8 cellular contexts compared by ENCODE assay signal in the genomic region with DNA sequence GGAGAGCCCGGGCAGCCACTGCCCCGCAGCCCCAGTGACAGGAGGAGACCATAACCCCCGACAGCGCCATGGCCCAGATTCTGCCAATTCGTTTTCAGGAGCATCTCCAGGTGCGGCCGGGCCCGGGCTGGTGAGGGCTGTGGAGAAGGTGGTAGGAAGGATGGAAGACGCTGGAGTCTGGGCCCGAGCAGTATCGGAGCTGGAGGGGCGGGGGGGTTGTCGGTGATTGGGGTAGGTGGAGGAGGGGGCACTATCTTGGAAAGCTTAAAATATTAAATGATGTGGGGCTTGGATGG. TPM values are rescaled to one million over a fixed set of nuclear protein-coding genes. Genes with fewer than 3 reads are reported as not detected.
A peak's percentile ranks its signal among the peaks of the same experiment; 100 is the strongest.
DNase-seq lines count a peak whose midpoint lies in the region; TF ChIP-seq lines count a peak whose summit lies in the region.

No MANE protein-coding gene starts in this region.

- H3K18ac ChIP-seq in trophoblast cell (ENCODE audit: low read length) = peak overlapping the region; percentile 100

- peak overlapping the region; percentile 69 for H2BK12ac ChIP-seq in trophoblast cell (ENCODE audit: low read length)

- POLR2A ChIA-PET in OCI-LY7 (lab: Charles Lee) = interaction anchor here (1.9 to 2.8 kb wide), 2 partner anchors 22 to 43 kb away, joined by 4 to 23 read pairs; no protein-coding TSS in a partner anchor
- POLR2A ChIA-PET in HEK293T (lab: Yijun Ruan, JAX) = interaction anchor here (0.6 to 3.8 kb wide), 16 partner anchors 9 to 400 kb away, joined by 3 to 22 read pairs (median 6); a partner anchor contains a TSS

- peak overlapping the region; percentile 100 for H4K12ac ChIP-seq in trophoblast cell (ENCODE audit: low read depth, low read length)

- no peaks in the 10 kb centered on the region for H3K9me2 ChIP-seq in OCI-LY7 (ENCODE audit: insufficient read depth, low read length)

- no peak for TF ChIP-seq CTCF in GM12864 (IDR thresholded peaks at IDR 0.05; ENCODE audit: low read depth, low read length, missing control alignments)
- TF ChIP-seq CTCF in OCI-LY7 (conservative IDR thresholded peaks at IDR 0.05; ENCODE audit: low read length) = no peak
- no peak for TF ChIP-seq CTCF in epithelial cell of proximal tubule (conservative IDR thresholded peaks at IDR 0.05; ENCODE audit: low read depth, low read length)

- H3K79me2 ChIP-seq in OCI-LY7 (ENCODE audit: insufficient read depth, low read depth, low read length) (peaks cover 73% of the 10 kb centered on the region), trophoblast cell (ENCODE audit: control insufficient read depth, insufficient read depth, low read length, poor library complexity) (peaks cover 23% of the 10 kb centered on the region)

- H2AFZ ChIP-seq in OCI-LY7 (ENCODE audit: low read length) (peak overlapping the region; percentile 46; the same call in 1 of the 2 replicates), trophoblast cell (ENCODE audit: insufficient read depth, low read length, poor library complexity) (peak overlapping the region; percentile 94)

- H3K9me3 ChIP-seq in OCI-LY7 (ENCODE audit: low read length) (no peaks in the 10 kb centered on the region), trophoblast cell (ENCODE audit: insufficient read depth, low read depth, low read length) (no peaks in the 10 kb centered on the region)

- H3K4ac ChIP-seq in trophoblast cell (ENCODE audit: low read depth, low read length) = peak overlapping the region; percentile 100

- H3K4me1 ChIP-seq in OCI-LY7 (ENCODE audit: insufficient read depth, low read length, poor library complexity, severe bottlenecking) (peaks cover 48% of the 10 kb centered on the region), trophoblast cell (ENCODE audit: control insufficient read depth in 1 of 2, insufficient read depth in 2 of 2, low read length in 2 of 2) (peaks cover 3% of the 10 kb centered on the region in 2 experiments)

- peaks cover 19% of the 10 kb centered on the region for H3K79me1 ChIP-seq in trophoblast cell (ENCODE audit: low read length)

- peak overlapping the region; percentile 100 for H2BK120ac ChIP-seq in trophoblast cell (ENCODE audit: insufficient read depth, low read length, poor library complexity)

- peak overlapping the region; percentile 91 for H3K4me2 ChIP-seq in OCI-LY7 (ENCODE audit: low read length)
- peak overlapping the region; percentile 74 for H3K4me2 ChIP-seq in trophoblast cell (ENCODE audit: low read length)

- peaks cover 27% of the 10 kb centered on the region for H3K36me3 ChIP-seq in OCI-LY7 (ENCODE audit: insufficient read depth, low read length)
- H3K36me3 ChIP-seq in trophoblast cell (ENCODE audit: control insufficient read depth in 1 of 2, insufficient read depth in 2 of 2, low read length in 2 of 2) = peaks cover 0 to 3% of the 10 kb centered on the region in 2 experiments

- H2AK5ac ChIP-seq in trophoblast cell (ENCODE audit: low read length) = peak overlapping the region; percentile 100

- H3K23ac ChIP-seq in trophoblast cell (ENCODE audit: low read length) = no peak overlapping the region

- peak overlapping the region; percentile 92 for H3K9ac ChIP-seq in trophoblast cell (ENCODE audit: low read length)

- H3K27me3 ChIP-seq in trophoblast cell (ENCODE audit: insufficient read depth, low read length) = no peaks in the 10 kb centered on the region

- peak overlapping the region; percentile 98 for H4K8ac ChIP-seq in trophoblast cell (ENCODE audit: low read depth, low read length)

- H4K20me1 ChIP-seq in OCI-LY7 (ENCODE audit: insufficient read depth, low read length) = peaks cover 33% of the 10 kb centered on the region

- peak overlapping the region; percentile 100 for H4K91ac ChIP-seq in trophoblast cell (ENCODE audit: low read depth, low read length)

- WGBS in trophoblast cell (ENCODE audit: extremely low coverage, insufficient coverage, insufficient read length) = no CpG with 5 or more reads among the region's 13 CpGs

- TF ChIP-seq POLR2A in erythroblast (IDR thresholded peaks at IDR 0.05; ENCODE audit: low read length) = no peak

- intact Hi-C loops in OCI-LY7 (cut with micrococcal nuclease; ENCODE audit: unreplicated experiment) = loop anchor here (5.0 kb wide), 1 partner anchor 52 kb away; no protein-coding TSS in a partner anchor

- peak overlapping the region; percentile 100 for H2BK5ac ChIP-seq in trophoblast cell (ENCODE audit: low read depth, low read length, poor library complexity)

- H3K14ac ChIP-seq in trophoblast cell (ENCODE audit: low read length) = peak overlapping the region; percentile 100

- no TSS peak for BruUV-seq in OCI-LY7 (replicated peaks; lab: Mats Ljungman, UMichigan)

- CTCF ChIA-PET in OCI-LY7 (lab: Charles Lee; ENCODE audit: unreplicated experiment) (interaction anchor here (1.2 kb wide), 1 partner anchor 22 kb away, joined by 4 read pairs; no protein-coding TSS in a partner anchor), HEK293T (lab: Yijun Ruan, JAX) (no interaction called here)

- H3K4me3 ChIP-seq in GM12864 (ENCODE audit: low read depth, low read length) (peak overlapping the region; percentile 68), OCI-LY7 (ENCODE audit: low read depth, low read length, poor library complexity, severe bottlenecking) (peak overlapping the region; percentile 98), epithelial cell of proximal tubule (ENCODE audit: low read depth, low read length) (peak overlapping the region; percentile 96), trophoblast cell (ENCODE audit: low read depth, low read length) (peak overlapping the region; percentile 99)

- no peak for DNase-seq in GM12864 (ENCODE audit: low read depth)
- no peak for DNase-seq in OCI-LY7 (ENCODE audit: low spot score)
- DNase-seq in epithelial cell of proximal tubule (ENCODE audit: low read depth) = no peak
- no peak for DNase-seq in trophoblast cell
- no peak for DNase-seq in erythroblast (lab: John Stamatoyannopoulos, UW)
- no peak for DNase-seq in HEK293T (ENCODE audit: extremely low spot score)
- no peak for DNase-seq in islet precursor cell
- no peak for DNase-seq in stimulated activated CD4-positive, alpha-beta T cell treated with anti-CD3 and anti-CD28 coated beads, Interleukin-4, amount 100 ng/mL, for 1 hour

- H3K27ac ChIP-seq in OCI-LY7 (ENCODE audit: low read depth, low read length, poor library complexity, severe bottlenecking) (peak overlapping the region; percentile 93), trophoblast cell (ENCODE audit: low read depth, low read length) (peak overlapping the region; percentile 99)

TF ChIP-seq in HEK293T, 16 proteins besides CTCF, POLR2A, EP300 and RAD21:
- TF ChIP-seq NFRKB (IDR thresholded peaks at IDR 0.05) = no peak
- no peak for TF ChIP-seq FOXM1 (IDR thresholded peaks at IDR 0.05; ENCODE audit: borderline replicate concordance)
- TF ChIP-seq CTBP1 (IDR thresholded peaks at IDR 0.05; ENCODE audit: borderline replicate concordance) = no peak
- no peak for TF ChIP-seq L3MBTL2 (conservative IDR thresholded peaks at IDR 0.05)
- no peak for TF ChIP-seq FOXK2 (IDR thresholded peaks at IDR 0.05)
- no peak for TF ChIP-seq ZNF384 (IDR thresholded peaks at IDR 0.05)
- no peak for TF ChIP-seq HDGF (IDR thresholded peaks at IDR 0.05; ENCODE audit: borderline replicate concordance)
- TF ChIP-seq, protein P1, sequence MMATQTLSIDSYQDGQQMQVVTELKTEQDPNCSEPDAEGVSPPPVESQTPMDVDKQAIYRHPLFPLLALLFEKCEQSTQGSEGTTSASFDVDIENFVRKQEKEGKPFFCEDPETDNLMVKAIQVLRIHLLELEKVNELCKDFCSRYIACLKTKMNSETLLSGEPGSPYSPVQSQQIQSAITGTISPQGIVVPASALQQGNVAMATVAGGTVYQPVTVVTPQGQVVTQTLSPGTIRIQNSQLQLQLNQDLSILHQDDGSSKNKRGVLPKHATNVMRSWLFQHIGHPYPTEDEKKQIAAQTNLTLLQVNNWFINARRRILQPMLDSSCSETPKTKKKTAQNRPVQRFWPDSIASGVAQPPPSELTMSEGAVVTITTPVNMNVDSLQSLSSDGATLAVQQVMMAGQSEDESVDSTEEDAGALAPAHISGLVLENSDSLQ (IDR thresholded peaks at IDR 0.05) = no peak
- TF ChIP-seq TARDBP (IDR thresholded peaks at IDR 0.05) = no peak
- TF ChIP-seq SUZ12 (IDR thresholded peaks at IDR 0.05) = no peak
- TF ChIP-seq SP1 (IDR thresholded peaks at IDR 0.05) = no peak
- TF ChIP-seq ARNT (IDR thresholded peaks at IDR 0.05) = no peak
- no peak for TF ChIP-seq FOXA1 (IDR thresholded peaks at IDR 0.05)
- TF ChIP-seq BHLHE40 (IDR thresholded peaks at IDR 0.05; ENCODE audit: borderline replicate concordance) = no peak
- no peak for TF ChIP-seq LEF1 (IDR thresholded peaks at IDR 0.05; ENCODE audit: borderline replicate concordance)
- TF ChIP-seq ELF4 (IDR thresholded peaks at IDR 0.05) = no peak

RNA-seq across cellular contexts. Expression of a gene that starts 0.3 kb away (rescaled TPM):
- 123 and 155 TPM in 2 replicates for total RNA-seq in OCI-LY7 (2014; rRNA removed; shearing (Covaris generic))
- total RNA-seq in OCI-LY7 (2022) = 214 and 227 TPM in 2 replicates
- 207 and 243 TPM in 2 replicates for total RNA-seq in epithelial cell of proximal tubule
- 234 and 254 TPM in 2 replicates for polyA plus RNA-seq in trophoblast cell (2013)

RNA-seq across cellular contexts. Expression of a gene that starts 54.6 kb away (rescaled TPM):
- 28.6 and 31.4 TPM in 2 replicates for total RNA-seq in OCI-LY7 (2014; rRNA removed; shearing (Covaris generic))
- total RNA-seq in OCI-LY7 (2022) (32.8 and 33.2 TPM in 2 replicates), epithelial cell of proximal tubule (26.5 and 39.7 TPM in 2 replicates)
- 18.5 and 18.9 TPM in 2 replicates for polyA plus RNA-seq in trophoblast cell (2013)
